In genomic region chr3:195785781-195786405, GRCh38 we compare ENCODE assay signal across 9 cellular contexts. TPM values are rescaled to one million over a fixed set of nuclear protein-coding genes. Genes with fewer than 3 reads are reported as not detected.
DNase-seq lines count a peak whose midpoint lies in the region; ATAC-seq, FAIRE-seq and TF ChIP-seq lines count a peak whose summit lies in the region.
"Not testable (repeated sequence)": the region's sequence is repeated elsewhere in the genome, so short reads cannot be mapped to it uniquely, and the experiment has no call there.
"Had no signal": no experiment of that assay in that cellular context is flagged by ENCODE, and none has a peak within 500 bp of the region (broad histone marks: within the 10 kb centered on the region; RNA-seq: fewer than 3 reads in every experiment).

No MANE protein-coding gene starts in this region.

- not testable (repeated sequence) for H3K36me3 ChIP-seq in CD4-positive, alpha-beta memory T cell (ENCODE audit: insufficient read depth, low read length); HepG2 (replicated peaks in 1 of 2; ENCODE audit: control insufficient read depth in 1 of 2, insufficient read depth in 2 of 2, low read length in 2 of 2)

- H2AFZ ChIP-seq in HepG2 (ENCODE audit: low read length) = not testable (repeated sequence)

- peak overlapping the region; percentile 68 to 93 (median 89) for H3K27ac Mint-ChIP-seq in CD4-positive, alpha-beta memory T cell
- not testable (repeated sequence) for H3K27ac Mint-ChIP-seq in T-helper 17 cell
- H3K27ac Mint-ChIP-seq in activated CD8-positive, alpha-beta T cell treated with anti-CD3 and anti-CD28 coated beads, Interleukin-2, amount 10 ng/mL, durations not matched to agents 7 days and 5 days = peak overlapping the region; percentile 93
- H3K27ac Mint-ChIP-seq in activated naive CD4-positive, alpha-beta T cell treated with anti-CD3 and anti-CD28 coated beads, Interleukin-2, amount 10 ng/mL, durations not matched to agents 7 days and 5 days = peak overlapping the region; percentile 92
- peak overlapping the region; percentile 90 for H3K27ac Mint-ChIP-seq in central memory CD8-positive, alpha-beta T cell (ENCODE audit: low read depth)
- peak overlapping the region; percentile 79 for H3K27ac Mint-ChIP-seq in neural crest cell (ENCODE audit: unreplicated experiment)
- H3K27ac Mint-ChIP-seq in stimulated activated naive CD8-positive, alpha-beta T cell treated with anti-CD3 and anti-CD28 coated beads, Interleukin-15, amount 100 ng/mL, for 72 hours = peak overlapping the region; percentile 75 to 90

- intact Hi-C loops in CD4-positive, alpha-beta memory T cell (cut with micrococcal nuclease); HepG2 (cut with micrococcal nuclease; ENCODE audit: unreplicated experiment): not testable (repeated sequence)

- peak overlapping the region in 6 of 8 donors; percentile 4 to 87 (median 29) for H3K4me3 Mint-ChIP-seq in CD4-positive, alpha-beta memory T cell
- peak overlapping the region; percentile 37 for H3K4me3 Mint-ChIP-seq in T-helper 17 cell
- H3K4me3 Mint-ChIP-seq in activated CD8-positive, alpha-beta T cell treated with anti-CD3 and anti-CD28 coated beads, Interleukin-2, amount 10 ng/mL, durations not matched to agents 7 days and 5 days = peak overlapping the region; percentile 17
- peak overlapping the region; percentile 8 for H3K4me3 Mint-ChIP-seq in activated naive CD4-positive, alpha-beta T cell treated with anti-CD3 and anti-CD28 coated beads, Interleukin-2, amount 10 ng/mL, durations not matched to agents 7 days and 5 days
- H3K4me3 Mint-ChIP-seq in central memory CD8-positive, alpha-beta T cell = peak overlapping the region; percentile 42
- not testable (repeated sequence) for H3K4me3 Mint-ChIP-seq in neural crest cell
- peak overlapping the region; percentile 11 to 37 for H3K4me3 Mint-ChIP-seq in stimulated activated naive CD8-positive, alpha-beta T cell treated with anti-CD3 and anti-CD28 coated beads, Interleukin-15, amount 100 ng/mL, for 72 hours

- FAIRE-seq in HepG2 (lab: Jason Lieb, UNC) = not testable (repeated sequence)

- not testable (repeated sequence) for TF ChIP-seq POLR2A in HepG2 (IDR thresholded peaks at IDR 0.05; ENCODE audit: insufficient read depth in 1 of 2, low read depth in 2 of 2, low read length in 2 of 2)

- not testable (repeated sequence) for TF ChIP-seq RAD21 in HepG2 (CRISPR knock-in tag; IDR thresholded peaks at IDR 0.05)

- not testable (repeated sequence) for TF ChIP-seq EP300 in HepG2 (IDR thresholded peaks at IDR 0.05; ENCODE audit: low read depth in 2 of 2, low read length in 2 of 2); HepG2 (CRISPR knock-in tag; IDR thresholded peaks at IDR 0.05; ENCODE audit: borderline replicate concordance)

- peaks cover 13 to 34% of the 10 kb centered on the region in 2 donors for H3K36me3 Mint-ChIP-seq in CD4-positive, alpha-beta memory T cell
- not testable (repeated sequence) for H3K36me3 Mint-ChIP-seq in T-helper 17 cell (ENCODE audit: low read depth); neural crest cell (ENCODE audit: low read depth)
- peaks cover 73% of the 10 kb centered on the region for H3K36me3 Mint-ChIP-seq in activated CD8-positive, alpha-beta T cell treated with anti-CD3 and anti-CD28 coated beads, Interleukin-2, amount 10 ng/mL, durations not matched to agents 7 days and 5 days (ENCODE audit: low read depth)
- H3K36me3 Mint-ChIP-seq in activated naive CD4-positive, alpha-beta T cell treated with anti-CD3 and anti-CD28 coated beads, Interleukin-2, amount 10 ng/mL, durations not matched to agents 7 days and 5 days = peaks cover 67% of the 10 kb centered on the region
- H3K36me3 Mint-ChIP-seq in central memory CD8-positive, alpha-beta T cell (ENCODE audit: insufficient read depth) = peaks cover 19% of the 10 kb centered on the region

- not testable (repeated sequence) for H3K79me2 ChIP-seq in HepG2 (ENCODE audit: insufficient read depth, low read length)

- in situ Hi-C loops in HepG2 (cut with HindIII; ENCODE audit: extremely low pct_ligation_motif_present, low pct_unique_long_range_greater_than_20kb) = not testable (repeated sequence)

- 22% methylated on average over 21 of the region's 21 CpGs for WGBS in HepG2 (ENCODE audit: low lambda C conversion rate)

- POLR2A ChIA-PET in CD4-positive, alpha-beta memory T cell (lab: Charles Lee; ENCODE audit: partially characterized antibody); activated CD8-positive, alpha-beta T cell treated with anti-CD3 and anti-CD28 coated beads, Interleukin-2, amount 10 ng/mL, durations not matched to agents 7 days and 5 days (lab: Charles Lee); HepG2 (lab: Yijun Ruan, JAX): not testable (repeated sequence)

- not testable (repeated sequence) for H3K27me3 ChIP-seq in CD4-positive, alpha-beta memory T cell (ENCODE audit: insufficient read depth, low read length)
- H3K27me3 ChIP-seq in HepG2 (ENCODE audit: control insufficient read depth in 1 of 2, insufficient read depth in 2 of 2, low read length in 2 of 2) = peaks cover 2 to 15% of the 10 kb centered on the region in 2 experiments; a peak in 2 of 5 replicates

- CTCF ChIA-PET in CD4-positive, alpha-beta memory T cell (lab: Charles Lee; ENCODE audit: partially characterized antibody); activated CD8-positive, alpha-beta T cell treated with anti-CD3 and anti-CD28 coated beads, Interleukin-2, amount 10 ng/mL, durations not matched to agents 7 days and 5 days (lab: Charles Lee); activated naive CD4-positive, alpha-beta T cell treated with anti-CD3 and anti-CD28 coated beads, Interleukin-2, amount 10 ng/mL, durations not matched to agents 7 days and 5 days (lab: Charles Lee); HepG2 (lab: Yijun Ruan, JAX; ENCODE audit: low intra/inter-chr PET ratio, low total read pairs): not testable (repeated sequence)

- not testable (repeated sequence) for H3K4me2 ChIP-seq in HepG2 (ENCODE audit: low read depth, low read length)

- not testable (repeated sequence) for H4K20me1 ChIP-seq in HepG2 (ENCODE audit: insufficient read depth, low read length)

- H3K27ac ChIP-seq in CD4-positive, alpha-beta memory T cell (ENCODE audit: low read depth, low read length); HepG2 (ENCODE audit: extremely low read length, insufficient read depth, low read length): not testable (repeated sequence)

- peaks cover 27% of the 10 kb centered on the region for H3K4me1 ChIP-seq in CD4-positive, alpha-beta memory T cell (ENCODE audit: insufficient read depth, low read length)
- H3K4me1 ChIP-seq in HepG2 (ENCODE audit: insufficient read depth, low read length) = not testable (repeated sequence)

- H3K9me3 Mint-ChIP-seq in CD4-positive, alpha-beta memory T cell = peaks cover 7 to 66% (median 55%) of the 10 kb centered on the region in 8 donors
- peaks cover 51% of the 10 kb centered on the region for H3K9me3 Mint-ChIP-seq in activated CD8-positive, alpha-beta T cell treated with anti-CD3 and anti-CD28 coated beads, Interleukin-2, amount 10 ng/mL, durations not matched to agents 7 days and 5 days (ENCODE audit: insufficient read depth)
- H3K9me3 Mint-ChIP-seq in activated naive CD4-positive, alpha-beta T cell treated with anti-CD3 and anti-CD28 coated beads, Interleukin-2, amount 10 ng/mL, durations not matched to agents 7 days and 5 days = peaks cover 77% of the 10 kb centered on the region
- H3K9me3 Mint-ChIP-seq in central memory CD8-positive, alpha-beta T cell = peaks cover 61% of the 10 kb centered on the region
- peaks cover 14% of the 10 kb centered on the region for H3K9me3 Mint-ChIP-seq in neural crest cell
- H3K9me3 Mint-ChIP-seq in stimulated activated naive CD8-positive, alpha-beta T cell treated with anti-CD3 and anti-CD28 coated beads, Interleukin-15, amount 100 ng/mL, for 72 hours = peaks cover 62 to 83% of the 10 kb centered on the region in 2 donors

- peaks cover 67 to 85% (median 76%) of the 10 kb centered on the region in 4 donors for H3K4me1 Mint-ChIP-seq in CD4-positive, alpha-beta memory T cell
- peaks cover 15% of the 10 kb centered on the region for H3K4me1 Mint-ChIP-seq in T-helper 17 cell
- H3K4me1 Mint-ChIP-seq in activated CD8-positive, alpha-beta T cell treated with anti-CD3 and anti-CD28 coated beads, Interleukin-2, amount 10 ng/mL, durations not matched to agents 7 days and 5 days (ENCODE audit: low read depth) = peaks cover 61% of the 10 kb centered on the region
- H3K4me1 Mint-ChIP-seq in activated naive CD4-positive, alpha-beta T cell treated with anti-CD3 and anti-CD28 coated beads, Interleukin-2, amount 10 ng/mL, durations not matched to agents 7 days and 5 days = peaks cover 66% of the 10 kb centered on the region
- H3K4me1 Mint-ChIP-seq in central memory CD8-positive, alpha-beta T cell = peaks cover 77% of the 10 kb centered on the region
- H3K4me1 Mint-ChIP-seq in neural crest cell = not testable (repeated sequence)
- peaks cover 75% of the 10 kb centered on the region for H3K4me1 Mint-ChIP-seq in stimulated activated naive CD8-positive, alpha-beta T cell treated with anti-CD3 and anti-CD28 coated beads, Interleukin-15, amount 100 ng/mL, for 72 hours

- ATAC-seq in T-helper 17 cell; activated CD8-positive, alpha-beta T cell treated with anti-CD3 and anti-CD28 coated beads, Interleukin-2, amount 10 ng/mL, durations not matched to agents 7 days and 5 days; central memory CD8-positive, alpha-beta T cell (replicated peaks; ENCODE audit: extremely low read depth, poor library complexity, severe bottlenecking); HepG2; stimulated activated naive CD8-positive, alpha-beta T cell treated with anti-CD3 and anti-CD28 coated beads, Interleukin-15, amount 100 ng/mL, for 72 hours: not testable (repeated sequence)

- not testable (repeated sequence) for BruUV-seq in HepG2 (replicated peaks; lab: Mats Ljungman, UMichigan)

- not testable (repeated sequence) for H3K27me3 Mint-ChIP-seq in CD4-positive, alpha-beta memory T cell; T-helper 17 cell; activated CD8-positive, alpha-beta T cell treated with anti-CD3 and anti-CD28 coated beads, Interleukin-2, amount 10 ng/mL, durations not matched to agents 7 days and 5 days (ENCODE audit: low read depth); central memory CD8-positive, alpha-beta T cell; stimulated activated naive CD8-positive, alpha-beta T cell treated with anti-CD3 and anti-CD28 coated beads, Interleukin-15, amount 100 ng/mL, for 72 hours
- peaks cover 48% of the 10 kb centered on the region for H3K27me3 Mint-ChIP-seq in activated naive CD4-positive, alpha-beta T cell treated with anti-CD3 and anti-CD28 coated beads, Interleukin-2, amount 10 ng/mL, durations not matched to agents 7 days and 5 days
- H3K27me3 Mint-ChIP-seq in neural crest cell (ENCODE audit: low read depth) = peaks cover 21% of the 10 kb centered on the region

- peaks cover 0 to 14% of the 10 kb centered on the region in 2 donors for H3K9me3 ChIP-seq in CD4-positive, alpha-beta memory T cell (ENCODE audit: control insufficient read depth in 1 of 2, low read length in 2 of 2)
- H3K9me3 ChIP-seq in T-helper 17 cell (ENCODE audit: control insufficient read depth, low read length, poor library complexity, severe bottlenecking); HepG2 (ENCODE audit: low read length): not testable (repeated sequence)

- not testable (repeated sequence) for H3K4me3 ChIP-seq in CD4-positive, alpha-beta memory T cell (ENCODE audit: low read length in 2 of 2); HepG2 (replicated peaks in 1 of 3; ENCODE audit: insufficient read depth in 1 of 3, low read depth in 2 of 3, low read length in 3 of 3)

- DNase-seq in CD4-positive, alpha-beta memory T cell; T-helper 17 cell; activated CD8-positive, alpha-beta T cell treated with anti-CD3 and anti-CD28 coated beads, Interleukin-2, amount 10 ng/mL, durations not matched to agents 7 days and 5 days; activated naive CD4-positive, alpha-beta T cell treated with anti-CD3 and anti-CD28 coated beads, Interleukin-2, amount 10 ng/mL, durations not matched to agents 7 days and 5 days; central memory CD8-positive, alpha-beta T cell (ENCODE audit: low spot score in 2 of 2); HepG2 (ENCODE audit: low spot score); neural crest cell (ENCODE audit: low read depth, low spot score): not testable (repeated sequence)
- DNase-seq in stimulated activated naive CD8-positive, alpha-beta T cell treated with anti-CD3 and anti-CD28 coated beads, Interleukin-15, amount 100 ng/mL, for 72 hours = peak in 1 of 2 donors; percentile 2

- not testable (repeated sequence) for TF ChIP-seq CTCF in HepG2 (CRISPR knock-in tag; IDR thresholded peaks at IDR 0.05); neural crest cell (conservative IDR thresholded peaks at IDR 0.05)

- not testable (repeated sequence) for H3K9ac ChIP-seq in HepG2 (ENCODE audit: insufficient read depth, low read depth, low read length)

RNA-seq across cellular contexts. Expression of gene MUC4, which starts 25.8 kb away (rescaled TPM):
- not detected for total RNA-seq in CD4-positive, alpha-beta memory T cell
- not detected for polyA plus RNA-seq in CD4-positive, alpha-beta memory T cell
- total RNA-seq in T-helper 17 cell (not detected), HepG2 (2016; rRNA removed; fragmentation: Illumina TruSeq; extraction: Trizol) (not detected in 2 replicates), neural crest cell (not detected in 2 replicates)
- under 1 TPM in 1 of 2 experiments, not detected in 1; 0.05 TPM for total RNA-seq in activated CD8-positive, alpha-beta T cell treated with anti-CD3 and anti-CD28 coated beads, Interleukin-2, amount 10 ng/mL, durations not matched to agents 7 days and 5 days
- total RNA-seq in HepG2 (2016; cell fraction: cytosol; rRNA removed; fragmentation: Illumina TruSeq; extraction: Trizol; ENCODE audit: low read depth) = not detected in 2 replicates
- total RNA-seq in HepG2 (2016; cell fraction: insoluble cytoplasmic fraction; rRNA removed; fragmentation: Illumina TruSeq; extraction: Trizol) = not detected in 2 replicates
- total RNA-seq in HepG2 (2016; cell fraction: membrane; rRNA removed; fragmentation: Illumina TruSeq; extraction: Trizol) = not detected in 2 replicates
- not detected in 2 replicates for total RNA-seq in HepG2 (2016; cell fraction: nucleus; rRNA removed; fragmentation: Illumina TruSeq; extraction: Trizol)
- polyA plus RNA-seq in HepG2 (2011; rRNA removed) = 0.03 TPM in 1 of 2 replicates, not detected in the other
- polyA plus RNA-seq in HepG2 (2011; cell fraction: cytosol; rRNA removed) = 0.01 TPM in 1 of 2 replicates, not detected in the other
- 0.10 and 0.42 TPM in 2 replicates for polyA plus RNA-seq in HepG2 (2011; cell fraction: nucleus; rRNA removed)
- polyA plus RNA-seq in HepG2 (2012) = not detected in 2 replicates
- not detected in 2 replicates for polyA plus RNA-seq in HepG2 (2016; cell fraction: cytosol; fragmentation: Illumina TruSeq; extraction: Trizol; ENCODE audit: low read depth)
- not detected in 2 replicates for polyA plus RNA-seq in HepG2 (2016; cell fraction: insoluble cytoplasmic fraction; fragmentation: Illumina TruSeq; extraction: Trizol; ENCODE audit: low read depth)
- not detected in 2 replicates for polyA plus RNA-seq in HepG2 (2016; cell fraction: membrane; fragmentation: Illumina TruSeq; extraction: Trizol; ENCODE audit: low read depth)
- polyA plus RNA-seq in HepG2 (2016; cell fraction: nucleus; fragmentation: Illumina TruSeq; extraction: Trizol; ENCODE audit: insufficient read depth, low read depth) = not detected in 2 replicates
- 0.40 TPM in 1 of 2 replicates, not detected in the other for polyA minus RNA-seq in HepG2 (2011; rRNA and poly(A)+ RNA removed; ENCODE audit: low replicate concordance)
- not detected in 2 replicates for polyA minus RNA-seq in HepG2 (2011; cell fraction: cytosol; rRNA and poly(A)+ RNA removed)
- under 0.01 TPM in 1 of 2 replicates, not detected in the other for polyA minus RNA-seq in HepG2 (2011; cell fraction: nucleus; rRNA and poly(A)+ RNA removed)
- total RNA-seq: A172 had no signal
